ENCODE assay signal across 1 cellular context in genomic region chr19:36114763-36115452, GRCh38.
TF ChIP-seq lines count a peak whose summit lies in the region.

POLR2I (minus strand) TSS chr19:36114875; CDS start chr19:36114856, 19 bp downstream.

TF ChIP-seq in K562, 482 proteins besides CTCF, POLR2A, EP300 and RAD21 (continued from another document and continues in another):
- TF ChIP-seq ZNF407 (IDR thresholded peaks at IDR 0.05; ENCODE audit: low read depth): peak; percentile 97
- TF ChIP-seq ZNF57 (CRISPR knock-in tag; IDR thresholded peaks at IDR 0.05): no peak
- peak in 1 of 2 experiments; percentile 94; a peak in 2 of 4 replicates for TF ChIP-seq HDAC1 (IDR thresholded peaks at IDR 0.05)
- TF ChIP-seq MCM7 (IDR thresholded peaks at IDR 0.05): no peak
- TF ChIP-seq CBX1 (IDR thresholded peaks at IDR 0.05; ENCODE audit: low read depth): peak; percentile 76; the same call in 1 of the 2 replicates
- TF ChIP-seq CHD1 (IDR thresholded peaks at IDR 0.05; ENCODE audit: low read length): no peak
- TF ChIP-seq PKNOX1 (IDR thresholded peaks at IDR 0.05): peak; percentile 72
- no peak for TF ChIP-seq NR1H2 (CRISPR knock-in tag; IDR thresholded peaks at IDR 0.05)
- no peak for TF ChIP-seq CCAR2 (IDR thresholded peaks at IDR 0.05; ENCODE audit: low read depth, low read length)
- TF ChIP-seq TAF15 (IDR thresholded peaks at IDR 0.05; ENCODE audit: low read depth, low read length): no peak
- TF ChIP-seq FOXO4 (CRISPR knock-in tag; IDR thresholded peaks at IDR 0.05): no peak
- no peak for TF ChIP-seq E2F4 (CRISPR knock-in tag; IDR thresholded peaks at IDR 0.05; ENCODE audit: low read depth)
- no peak for TF ChIP-seq HEY1 (CRISPR knock-in tag; IDR thresholded peaks at IDR 0.05; ENCODE audit: borderline replicate concordance)
- peak; percentile 40; the same call in 1 of the 2 replicates for TF ChIP-seq HIVEP1 (CRISPR knock-in tag; IDR thresholded peaks at IDR 0.05)
- no peak for TF ChIP-seq ETS2 (tag; IDR thresholded peaks at IDR 0.05; ENCODE audit: borderline replicate concordance, poor library complexity, severe bottlenecking)
- TF ChIP-seq CBFA2T2 (conservative IDR thresholded peaks at IDR 0.05): no peak
- no peak for TF ChIP-seq ZNF174 (CRISPR knock-in tag; IDR thresholded peaks at IDR 0.05)
- TF ChIP-seq FOS (IDR thresholded peaks at IDR 0.05; ENCODE audit: extremely low read depth, insufficient read length): peak; percentile 87
- no peak for TF ChIP-seq ZNF165 (CRISPR knock-in tag; IDR thresholded peaks at IDR 0.05; ENCODE audit: borderline replicate concordance)
- no peak for TF ChIP-seq TFAP4 (CRISPR knock-in tag; IDR thresholded peaks at IDR 0.05; ENCODE audit: borderline replicate concordance)
- no peak for TF ChIP-seq IFI16 (CRISPR knock-in tag; IDR thresholded peaks at IDR 0.05)
- TF ChIP-seq BCL6 (CRISPR knock-in tag; IDR thresholded peaks at IDR 0.05): no peak
- TF ChIP-seq PRDM10 (IDR thresholded peaks at IDR 0.05; ENCODE audit: partially characterized antibody): peak; percentile 88
- TF ChIP-seq LARP7 (IDR thresholded peaks at IDR 0.05): no peak
- no peak for TF ChIP-seq ELF1 (tag; IDR thresholded peaks at IDR 0.05)
- no peak for TF ChIP-seq BCLAF1 (IDR thresholded peaks at IDR 0.05; ENCODE audit: borderline replicate concordance in 1 of 2, control insufficient read depth in 1 of 2, low read depth in 2 of 2, low read length in 1 of 2)
- TF ChIP-seq ZNF146 (CRISPR knock-in tag; IDR thresholded peaks at IDR 0.05; ENCODE audit: unreplicated experiment): no peak
- TF ChIP-seq E2F1 (CRISPR knock-in tag; IDR thresholded peaks at IDR 0.05): peak; percentile 79
- no peak for TF ChIP-seq ETV6 (IDR thresholded peaks at IDR 0.05; ENCODE audit: borderline replicate concordance in 1 of 2, low read depth in 2 of 2, low read length in 1 of 2)
- no peak for TF ChIP-seq ETV6 (CRISPR knock-in tag; IDR thresholded peaks at IDR 0.05; ENCODE audit: borderline replicate concordance)
- no peak for TF ChIP-seq CBX5 (IDR thresholded peaks at IDR 0.05; ENCODE audit: borderline replicate concordance, low read depth)
- no peak for TF ChIP-seq ZNF280A (IDR thresholded peaks at IDR 0.05; ENCODE audit: low read depth, partially characterized antibody)
